Comparison of ENCODE assay signal across 11 cellular contexts in genomic region chr16:10594312-10594950, GRCh38. TPM values are rescaled to one million over a fixed set of nuclear protein-coding genes. Genes with fewer than 3 reads are reported as not detected.
DNase-seq lines count a peak whose midpoint lies in the region; ATAC-seq, FAIRE-seq and TF ChIP-seq lines count a peak whose summit lies in the region.
"Had no signal": no experiment of that assay in that cellular context is flagged by ENCODE, and none has a peak within 500 bp of the region (broad histone marks: within the 10 kb centered on the region; RNA-seq: fewer than 3 reads in every experiment).

No MANE protein-coding gene starts in this region.

- no peaks in the 10 kb centered on the region for H4K20me1 ChIP-seq in HepG2 (ENCODE audit: insufficient read depth, low read length)

- intact Hi-C loops in HepG2 (cut with micrococcal nuclease; ENCODE audit: unreplicated experiment) = no loop called here

- H3K9me3 ChIP-seq in HepG2 (ENCODE audit: low read length) = no peaks in the 10 kb centered on the region

- no peaks in the 10 kb centered on the region for H3K4me1 Mint-ChIP-seq in activated naive CD4-positive, alpha-beta T cell treated with anti-CD3 and anti-CD28 coated beads, Interleukin-2, amount 50 U/mL, for 24 hours
- no peaks in the 10 kb centered on the region for H3K4me1 Mint-ChIP-seq in activated naive CD4-positive, alpha-beta T cell treated with anti-CD3 and anti-CD28 coated beads, Interleukin-2, amount 10 ng/mL, durations not matched to agents 7 days and 5 days
- H3K4me1 Mint-ChIP-seq in stimulated activated effector memory CD8-positive, alpha-beta T cell treated with anti-CD3 and anti-CD28 coated beads, Interleukin-12 subunit alpha, Interleukin-12 subunit beta, amount 100 ng/mL, for 72 hours = peaks cover 6% of the 10 kb centered on the region

- no peak overlapping the region for H3K27ac ChIP-seq in HepG2 (ENCODE audit: extremely low read length, insufficient read depth, low read length)

- H3K36me3 Mint-ChIP-seq in activated naive CD4-positive, alpha-beta T cell treated with anti-CD3 and anti-CD28 coated beads, Interleukin-2, amount 50 U/mL, for 24 hours = no peaks in the 10 kb centered on the region
- no peaks in the 10 kb centered on the region for H3K36me3 Mint-ChIP-seq in activated naive CD4-positive, alpha-beta T cell treated with anti-CD3 and anti-CD28 coated beads, Interleukin-2, amount 10 ng/mL, durations not matched to agents 7 days and 5 days
- H3K36me3 Mint-ChIP-seq in stimulated activated effector memory CD8-positive, alpha-beta T cell treated with anti-CD3 and anti-CD28 coated beads, Interleukin-12 subunit alpha, Interleukin-12 subunit beta, amount 100 ng/mL, for 72 hours = no peaks in the 10 kb centered on the region
- H3K36me3 Mint-ChIP-seq: activated naive CD4-positive, alpha-beta T cell treated with anti-CD3 and anti-CD28 coated beads, Interleukin-2, amount 50 U/mL, for 72 hours; natural killer cell treated with Interleukin-12 subunit alpha and Interleukin-12 subunit beta and Interleukin-15 and Interleukin-18, amount 100 ng/mL, for 72 hours had no signal

- WGBS in HepG2 (ENCODE audit: low lambda C conversion rate) = 38% methylated on average over 9 of the region's 9 CpGs

- TF ChIP-seq EP300 in HepG2 (IDR thresholded peaks at IDR 0.05; ENCODE audit: low read depth in 2 of 2, low read length in 2 of 2) (no peak), HepG2 (CRISPR knock-in tag; IDR thresholded peaks at IDR 0.05; ENCODE audit: borderline replicate concordance) (no peak)

- 0 out of 2 replicates have a peak, but pooled peaks have one; percentile 23 for TF ChIP-seq RAD21 in HepG2 (CRISPR knock-in tag; IDR thresholded peaks at IDR 0.05)

- peak; percentile 55 for TF ChIP-seq CTCF in HepG2 (CRISPR knock-in tag; IDR thresholded peaks at IDR 0.05)

- no peak overlapping the region for H3K9ac ChIP-seq in HepG2 (ENCODE audit: insufficient read depth, low read depth, low read length)

- no peak overlapping the region for H3K4me3 ChIP-seq in HepG2 (replicated peaks in 1 of 3; ENCODE audit: insufficient read depth in 1 of 3, low read depth in 2 of 3, low read length in 3 of 3)

- H3K4me3 Mint-ChIP-seq in activated naive CD4-positive, alpha-beta T cell treated with anti-CD3 and anti-CD28 coated beads, Interleukin-2, amount 50 U/mL, for 24 hours = no peak overlapping the region
- no peak overlapping the region for H3K4me3 Mint-ChIP-seq in activated naive CD4-positive, alpha-beta T cell treated with anti-CD3 and anti-CD28 coated beads, Interleukin-2, amount 10 ng/mL, durations not matched to agents 7 days and 5 days
- H3K4me3 Mint-ChIP-seq in stimulated activated effector memory CD8-positive, alpha-beta T cell treated with anti-CD3 and anti-CD28 coated beads, Interleukin-12 subunit alpha, Interleukin-12 subunit beta, amount 100 ng/mL, for 72 hours = no peak overlapping the region
- H3K4me3 Mint-ChIP-seq: activated CD8-positive, alpha-beta T cell treated with anti-CD3 and anti-CD28 coated beads for 36 hours; natural killer cell treated with Interleukin-12 subunit alpha and Interleukin-12 subunit beta and Interleukin-15 and Interleukin-18, amount 100 ng/mL, for 72 hours had no signal

- H3K4me1 ChIP-seq in HepG2 (ENCODE audit: insufficient read depth, low read length) = peaks cover 28% of the 10 kb centered on the region

- H3K27ac Mint-ChIP-seq in activated naive CD4-positive, alpha-beta T cell treated with anti-CD3 and anti-CD28 coated beads, Interleukin-2, amount 50 U/mL, for 24 hours = peak overlapping the region; percentile 74
- H3K27ac Mint-ChIP-seq in activated naive CD4-positive, alpha-beta T cell treated with anti-CD3 and anti-CD28 coated beads, Interleukin-2, amount 10 ng/mL, durations not matched to agents 7 days and 5 days = no peak overlapping the region
- no peak overlapping the region for H3K27ac Mint-ChIP-seq in stimulated activated effector memory CD8-positive, alpha-beta T cell treated with anti-CD3 and anti-CD28 coated beads, Interleukin-12 subunit alpha, Interleukin-12 subunit beta, amount 100 ng/mL, for 72 hours
- H3K27ac Mint-ChIP-seq: activated CD8-positive, alpha-beta T cell treated with anti-CD3 and anti-CD28 coated beads for 36 hours; activated naive CD4-positive, alpha-beta T cell treated with anti-CD3 and anti-CD28 coated beads, Interleukin-2, amount 50 U/mL, for 72 hours; natural killer cell treated with Interleukin-12 subunit alpha and Interleukin-12 subunit beta and Interleukin-15 and Interleukin-18, amount 100 ng/mL, for 72 hours had no signal

- peaks cover 2 to 35% of the 10 kb centered on the region in 2 experiments; a peak in 4 of 5 replicates for H3K27me3 ChIP-seq in HepG2 (ENCODE audit: control insufficient read depth in 1 of 2, insufficient read depth in 2 of 2, low read length in 2 of 2)

- H3K9me3 Mint-ChIP-seq in activated naive CD4-positive, alpha-beta T cell treated with anti-CD3 and anti-CD28 coated beads, Interleukin-2, amount 50 U/mL, for 24 hours = no peaks in the 10 kb centered on the region
- no peaks in the 10 kb centered on the region for H3K9me3 Mint-ChIP-seq in activated naive CD4-positive, alpha-beta T cell treated with anti-CD3 and anti-CD28 coated beads, Interleukin-2, amount 10 ng/mL, durations not matched to agents 7 days and 5 days
- H3K9me3 Mint-ChIP-seq in stimulated activated effector memory CD8-positive, alpha-beta T cell treated with anti-CD3 and anti-CD28 coated beads, Interleukin-12 subunit alpha, Interleukin-12 subunit beta, amount 100 ng/mL, for 72 hours = no peaks in the 10 kb centered on the region
- H3K9me3 Mint-ChIP-seq: activated CD8-positive, alpha-beta T cell treated with anti-CD3 and anti-CD28 coated beads for 36 hours; activated naive CD4-positive, alpha-beta T cell treated with anti-CD3 and anti-CD28 coated beads, Interleukin-2, amount 50 U/mL, for 72 hours; natural killer cell treated with Interleukin-12 subunit alpha and Interleukin-12 subunit beta and Interleukin-15 and Interleukin-18, amount 100 ng/mL, for 72 hours had no signal

- no peak overlapping the region for H2AFZ ChIP-seq in HepG2 (ENCODE audit: low read length)

- ATAC-seq in HepG2 = peak; percentile 18; the same call in 2 of the 3 replicates
- ATAC-seq in stimulated activated effector memory CD8-positive, alpha-beta T cell treated with anti-CD3 and anti-CD28 coated beads, Interleukin-12 subunit alpha, Interleukin-12 subunit beta, amount 100 ng/mL, for 72 hours = no peak
- ATAC-seq: activated CD8-positive, alpha-beta T cell treated with anti-CD3 and anti-CD28 coated beads for 36 hours; activated naive CD4-positive, alpha-beta T cell treated with anti-CD3 and anti-CD28 coated beads, Interleukin-2, amount 50 U/mL, for 72 hours; natural killer cell treated with Interleukin-12 subunit alpha and Interleukin-12 subunit beta and Interleukin-15 and Interleukin-18, amount 100 ng/mL, for 72 hours had no signal

- BruUV-seq in HepG2 (replicated peaks; lab: Mats Ljungman, UMichigan) = no TSS peak

- no peak for FAIRE-seq in HepG2 (lab: Jason Lieb, UNC)

- H3K27me3 Mint-ChIP-seq in activated naive CD4-positive, alpha-beta T cell treated with anti-CD3 and anti-CD28 coated beads, Interleukin-2, amount 50 U/mL, for 24 hours = peaks cover 4% of the 10 kb centered on the region
- H3K27me3 Mint-ChIP-seq in activated naive CD4-positive, alpha-beta T cell treated with anti-CD3 and anti-CD28 coated beads, Interleukin-2, amount 10 ng/mL, durations not matched to agents 7 days and 5 days = peaks cover 12% of the 10 kb centered on the region

- DNase-seq in activated naive CD4-positive, alpha-beta T cell treated with anti-CD3 and anti-CD28 coated beads, Interleukin-2, amount 10 ng/mL, durations not matched to agents 7 days and 5 days = no peak
- peak; percentile 82 for DNase-seq in RPMI8226
- DNase-seq in HepG2 (ENCODE audit: low spot score) = no peak
- peak; percentile 92 for DNase-seq in ureter (ENCODE audit: low spot score)
- no peak for DNase-seq in NCI-H1436 treated with DMSO at 0.1 percent for 48 hours (lab: John Stamatoyannopoulos, UW)
- DNase-seq in HuH-7 (ENCODE audit: low spot score) = no peak
- no peak for DNase-seq in stimulated activated effector memory CD8-positive, alpha-beta T cell treated with anti-CD3 and anti-CD28 coated beads, Interleukin-12 subunit alpha, Interleukin-12 subunit beta, amount 100 ng/mL, for 72 hours (ENCODE audit: low spot score in 2 of 2)
- DNase-seq: activated CD8-positive, alpha-beta T cell treated with anti-CD3 and anti-CD28 coated beads for 36 hours had no signal

- POLR2A ChIA-PET in HepG2 (lab: Yijun Ruan, JAX) = no interaction called here

- H3K36me3 ChIP-seq in HepG2 (replicated peaks in 1 of 2; ENCODE audit: control insufficient read depth in 1 of 2, insufficient read depth in 2 of 2, low read length in 2 of 2) = no peaks in the 10 kb centered on the region

- no peak overlapping the region; the same call in 1 of the 2 replicates for H3K4me2 ChIP-seq in HepG2 (ENCODE audit: low read depth, low read length)

- no peaks in the 10 kb centered on the region for H3K79me2 ChIP-seq in HepG2 (ENCODE audit: insufficient read depth, low read length)

- CTCF ChIA-PET in activated naive CD4-positive, alpha-beta T cell treated with anti-CD3 and anti-CD28 coated beads, Interleukin-2, amount 10 ng/mL, durations not matched to agents 7 days and 5 days (lab: Charles Lee) = no interaction called here
- CTCF ChIA-PET in HepG2 (lab: Yijun Ruan, JAX; ENCODE audit: low intra/inter-chr PET ratio, low total read pairs) = no interaction called here

- in situ Hi-C loops in HepG2 (cut with HindIII; ENCODE audit: extremely low pct_ligation_motif_present, low pct_unique_long_range_greater_than_20kb) = no loop called here

- TF ChIP-seq POLR2A in HepG2 (IDR thresholded peaks at IDR 0.05; ENCODE audit: insufficient read depth in 1 of 2, low read depth in 2 of 2, low read length in 2 of 2) = no peak

RNA-seq across cellular contexts. Expression of gene EMP2, which starts 14.0 kb away (rescaled TPM):
- total RNA-seq in HepG2 (2016; rRNA removed; fragmentation: Illumina TruSeq; extraction: Trizol) (13.4 and 24.6 TPM in 2 replicates), ureter (174 TPM)
- total RNA-seq in HepG2 (2016; cell fraction: cytosol; rRNA removed; fragmentation: Illumina TruSeq; extraction: Trizol; ENCODE audit: low read depth) = 9.2 and 9.9 TPM in 2 replicates
- 11.7 and 21.4 TPM in 2 replicates for total RNA-seq in HepG2 (2016; cell fraction: insoluble cytoplasmic fraction; rRNA removed; fragmentation: Illumina TruSeq; extraction: Trizol)
- 11.9 and 13.5 TPM in 2 replicates for total RNA-seq in HepG2 (2016; cell fraction: membrane; rRNA removed; fragmentation: Illumina TruSeq; extraction: Trizol)
- total RNA-seq in HepG2 (2016; cell fraction: nucleus; rRNA removed; fragmentation: Illumina TruSeq; extraction: Trizol) = 17.1 and 22.3 TPM in 2 replicates
- polyA plus RNA-seq in HepG2 (2011; rRNA removed) = 84.4 and 91.2 TPM in 2 replicates
- 59.1 and 63.8 TPM in 2 replicates for polyA plus RNA-seq in HepG2 (2011; cell fraction: cytosol; rRNA removed)
- polyA plus RNA-seq in HepG2 (2011; cell fraction: nucleus; rRNA removed) = 25.3 and 26.7 TPM in 2 replicates
- 79.6 and 88.1 TPM in 2 replicates for polyA plus RNA-seq in HepG2 (2012)
- 25.1 and 29.9 TPM in 2 replicates for polyA plus RNA-seq in HepG2 (2016; cell fraction: cytosol; fragmentation: Illumina TruSeq; extraction: Trizol; ENCODE audit: low read depth)
- polyA plus RNA-seq in HepG2 (2016; cell fraction: insoluble cytoplasmic fraction; fragmentation: Illumina TruSeq; extraction: Trizol; ENCODE audit: low read depth) = 19.9 and 21.5 TPM in 2 replicates
- 20.0 and 21.7 TPM in 2 replicates for polyA plus RNA-seq in HepG2 (2016; cell fraction: membrane; fragmentation: Illumina TruSeq; extraction: Trizol; ENCODE audit: low read depth)
- polyA plus RNA-seq in HepG2 (2016; cell fraction: nucleus; fragmentation: Illumina TruSeq; extraction: Trizol; ENCODE audit: insufficient read depth, low read depth) = 44.6 and 45.3 TPM in 2 replicates
- polyA minus RNA-seq in HepG2 (2011; rRNA and poly(A)+ RNA removed; ENCODE audit: low replicate concordance) = 185 and 354 TPM in 2 replicates
- polyA minus RNA-seq in HepG2 (2011; cell fraction: cytosol; rRNA and poly(A)+ RNA removed) = 33.1 and 45.3 TPM in 2 replicates
- 34.7 and 36.2 TPM in 2 replicates for polyA minus RNA-seq in HepG2 (2011; cell fraction: nucleus; rRNA and poly(A)+ RNA removed)
- total RNA-seq: activated CD8-positive, alpha-beta T cell treated with anti-CD3 and anti-CD28 coated beads for 36 hours; activated naive CD4-positive, alpha-beta T cell treated with anti-CD3 and anti-CD28 coated beads, Interleukin-2, amount 50 U/mL, for 72 hours; natural killer cell treated with Interleukin-12 subunit alpha and Interleukin-12 subunit beta and Interleukin-15 and Interleukin-18, amount 100 ng/mL, for 72 hours had no signal

Comparison
In these comparisons a context has a peak if more than half of its experiments do, and no peak if none do; other contexts are left out.
1. DNase-seq: peak in RPMI8226 (single experiment) and ureter (single experiment); none in activated naive CD4-positive, alpha-beta T cell treated with anti-CD3 and anti-CD28 coated beads, Interleukin-2, amount 10 ng/mL, durations not matched to agents 7 days and 5 days (single experiment), HepG2 (single experiment), NCI-H1436 treated with DMSO at 0.1 percent for 48 hours (single experiment), HuH-7 (single experiment) and stimulated activated effector memory CD8-positive, alpha-beta T cell treated with anti-CD3 and anti-CD28 coated beads, Interleukin-12 subunit alpha, Interleukin-12 subunit beta, amount 100 ng/mL, for 72 hours (0 of 2).